8 cellular contexts compared by ENCODE assay signal in the genomic region with DNA sequence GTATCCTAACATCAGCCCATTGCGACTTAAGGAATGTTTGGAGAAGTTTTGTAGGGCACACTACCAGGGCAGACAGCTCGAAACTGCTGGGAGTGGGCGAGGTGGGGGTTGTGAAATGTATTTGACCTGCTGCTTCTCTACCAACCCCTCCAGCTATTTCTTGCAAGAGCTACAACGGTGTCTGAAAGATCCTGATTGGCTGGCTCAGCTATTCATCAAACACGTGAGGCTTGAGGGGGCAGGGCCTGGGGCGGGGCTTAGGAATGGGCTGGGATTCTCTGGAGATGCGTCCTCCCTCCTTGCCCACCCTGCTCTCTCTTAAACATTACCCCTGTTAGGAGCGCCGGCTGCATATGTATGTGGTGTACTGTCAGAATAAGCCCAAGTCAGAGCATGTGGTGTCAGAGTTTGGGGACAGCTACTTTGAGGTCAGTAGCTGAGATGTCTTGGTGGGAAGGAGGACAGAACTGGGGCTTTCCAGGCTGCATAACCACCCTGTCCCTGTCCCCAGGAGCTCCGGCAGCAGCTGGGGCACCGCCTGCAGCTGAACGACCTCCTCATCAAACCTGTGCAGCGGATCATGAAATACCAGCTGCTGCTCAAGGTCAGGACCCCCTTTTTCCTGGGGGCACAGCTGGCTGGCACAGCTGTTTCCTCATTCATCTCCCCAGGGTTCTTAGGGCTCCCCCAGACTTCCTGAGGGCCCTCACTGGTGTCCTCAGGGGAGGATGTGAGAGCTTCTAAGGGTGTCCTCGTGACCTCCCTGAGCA. TPM values are rescaled to one million over a fixed set of nuclear protein-coding genes. Genes with fewer than 3 reads are reported as not detected.
DNase-seq lines count a peak whose midpoint lies in the region; ATAC-seq and TF ChIP-seq lines count a peak whose summit lies in the region.

No MANE protein-coding gene starts in this region.

- H2BK12ac ChIP-seq in mesenchymal stem cell (ENCODE audit: low read length in 2 of 2) = no peak overlapping the region

- DNase-seq in activated CD4-positive, CD25-positive, alpha-beta regulatory T cell treated with anti-CD3 and anti-CD28 coated beads, Interleukin-2, amount 50 U/mL, for 72 hours = peak; percentile 36
- DNase-seq in NB4 (ENCODE audit: low read depth) (peak; percentile 56), mesenchymal stem cell (no peak), erythroblast (lab: John Stamatoyannopoulos, UW) (no peak), Ammon's horn (ENCODE audit: low spot score) (no peak), HuH-7.5 (ENCODE audit: low spot score) (no peak)

- H3K9me3 ChIP-seq in mesenchymal stem cell (ENCODE audit: control insufficient read depth, low read length) = no peaks in the 10 kb centered on the region

- no peak overlapping the region for H3K27ac ChIP-seq in mesenchymal stem cell (ENCODE audit: low read length, poor library complexity, severe bottlenecking)

- no peak overlapping the region for H3K9ac ChIP-seq in mesenchymal stem cell (ENCODE audit: low read length)

- H3K4me3 ChIP-seq in NB4 (ENCODE audit: low read depth, low read length) = no peak overlapping the region
- no peak overlapping the region for H3K4me3 ChIP-seq in mesenchymal stem cell (ENCODE audit: insufficient read depth in 1 of 2, low read depth in 1 of 2, low read length in 2 of 2)

- no peak overlapping the region for H2AK5ac ChIP-seq in mesenchymal stem cell (ENCODE audit: low read length, severe bottlenecking)

- no peak overlapping the region for H2BK5ac ChIP-seq in mesenchymal stem cell (ENCODE audit: low read depth, low read length, poor library complexity, severe bottlenecking)

- H3K23ac ChIP-seq in mesenchymal stem cell (ENCODE audit: low read length in 2 of 2) = no peak overlapping the region

- ATAC-seq in activated CD4-positive, CD25-positive, alpha-beta regulatory T cell treated with anti-CD3 and anti-CD28 coated beads, Interleukin-2, amount 50 U/mL, for 24 hours = no peak
- peak; percentile 56 for ATAC-seq in GM21619 (IDR thresholded peaks at IDR 0.05; ENCODE audit: unreplicated experiment)

- no peak overlapping the region for H2BK15ac ChIP-seq in mesenchymal stem cell (ENCODE audit: low read depth, poor library complexity, severe bottlenecking)

- H3K4me1 ChIP-seq in mesenchymal stem cell (ENCODE audit: control insufficient read depth, insufficient read depth, low read depth, low read length) = peaks cover 17% of the 10 kb centered on the region

- H4K8ac ChIP-seq in mesenchymal stem cell (ENCODE audit: low read length) = peak overlapping the region; percentile 27

- peaks cover 7% of the 10 kb centered on the region for H3K79me1 ChIP-seq in mesenchymal stem cell (replicated peaks; ENCODE audit: low read length, poor library complexity, severe bottlenecking)

- TF ChIP-seq POLR2A in NB4 (IDR thresholded peaks at IDR 0.05; ENCODE audit: extremely low read depth, insufficient read length) (no peak), erythroblast (IDR thresholded peaks at IDR 0.05; ENCODE audit: low read length) (no peak)

- H4K91ac ChIP-seq in mesenchymal stem cell (ENCODE audit: low read length) = no peak overlapping the region

- no peak overlapping the region for H3K4me2 ChIP-seq in mesenchymal stem cell (ENCODE audit: low read length, poor library complexity, severe bottlenecking)

- H3K27me3 ChIP-seq in mesenchymal stem cell (ENCODE audit: control insufficient read depth in 1 of 2, insufficient read depth in 1 of 2, low read length in 2 of 2) = peaks cover 8 to 68% of the 10 kb centered on the region in 2 experiments

- no peak overlapping the region for H3K4ac ChIP-seq in mesenchymal stem cell (ENCODE audit: low read depth in 1 of 2, low read length in 2 of 2)

- no peak overlapping the region for H3K14ac ChIP-seq in mesenchymal stem cell (ENCODE audit: low read length in 2 of 2)

- WGBS in mesenchymal stem cell = 67% methylated on average over 9 of the region's 14 CpGs

- no peak overlapping the region for H2AFZ ChIP-seq in mesenchymal stem cell (ENCODE audit: low read depth, low read length)

- peaks cover 0 to 46% of the 10 kb centered on the region in 2 experiments for H3K36me3 ChIP-seq in mesenchymal stem cell (ENCODE audit: control insufficient read depth in 1 of 2, insufficient read depth in 2 of 2, low read depth in 1 of 2, low read length in 2 of 2)

- no peak overlapping the region for H3K18ac ChIP-seq in mesenchymal stem cell (ENCODE audit: low read depth in 1 of 2, low read length in 2 of 2)

- no peak overlapping the region for H2BK120ac ChIP-seq in mesenchymal stem cell (ENCODE audit: low read depth, low read length)

- TF ChIP-seq CTCF in NB4 (IDR thresholded peaks at IDR 0.05; ENCODE audit: low read depth, low read length) = no peak

RNA-seq across cellular contexts. Expression of gene ARHGEF25, which starts 3.1 kb away (rescaled TPM):
- 6.7 TPM for polyA plus RNA-seq in mesenchymal stem cell (2013, experiment 1 of 2)
- 5.9 TPM for polyA plus RNA-seq in mesenchymal stem cell (2013, experiment 2 of 2)

RNA-seq across cellular contexts. Expression of gene DTX3, which starts 9.7 kb away (rescaled TPM):
- polyA plus RNA-seq in mesenchymal stem cell (2013, experiment 1 of 2) = 27.2 TPM
- polyA plus RNA-seq in mesenchymal stem cell (2013, experiment 2 of 2) = 26.4 TPM

RNA-seq across cellular contexts. Expression of gene B4GALNT1, which starts 18.6 kb away (rescaled TPM):
- 0.77 TPM for polyA plus RNA-seq in mesenchymal stem cell (2013, experiment 1 of 2)
- 0.96 TPM for polyA plus RNA-seq in mesenchymal stem cell (2013, experiment 2 of 2)

RNA-seq across cellular contexts. Expression of gene PIP4K2C, which starts 23.4 kb away (rescaled TPM):
- polyA plus RNA-seq in mesenchymal stem cell (2013, experiment 1 of 2) = 15.5 TPM
- polyA plus RNA-seq in mesenchymal stem cell (2013, experiment 2 of 2) = 15.4 TPM

Comparison
In these comparisons a context has a peak if more than half of its experiments do, and no peak if none do; other contexts are left out.
1. DNase-seq: peak in activated CD4-positive, CD25-positive, alpha-beta regulatory T cell treated with anti-CD3 and anti-CD28 coated beads, Interleukin-2, amount 50 U/mL, for 72 hours (single experiment) and NB4 (single experiment); none in mesenchymal stem cell (single experiment), erythroblast (0 of 2), Ammon's horn (single experiment) and HuH-7.5 (single experiment).